1 cellular context compared by ENCODE assay signal in the genomic region with DNA sequence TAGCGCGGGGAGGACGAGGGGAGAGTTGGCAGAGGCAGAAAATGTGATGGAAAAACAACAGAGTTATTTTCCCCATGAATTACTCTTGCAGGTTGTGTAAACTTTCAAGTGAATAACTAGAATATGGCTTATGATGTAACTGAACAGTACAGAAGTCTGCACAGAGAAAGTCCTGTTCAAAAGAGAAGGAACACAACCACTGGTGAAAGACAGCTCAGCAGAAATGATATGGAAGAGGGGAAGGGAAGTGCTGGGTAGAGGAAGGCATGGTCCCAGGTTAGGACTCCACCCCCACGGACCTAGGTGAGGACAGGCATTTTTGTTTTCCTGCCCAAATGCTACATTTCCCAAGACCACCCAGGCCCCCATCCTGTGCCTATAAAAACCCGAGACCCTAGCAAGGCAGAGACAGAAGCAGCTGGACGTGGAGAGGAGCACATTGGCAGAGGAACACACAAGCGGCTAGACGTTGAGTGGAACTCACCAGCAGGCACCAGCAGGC.
TF ChIP-seq lines count a peak whose summit lies in the region.

No MANE protein-coding gene starts in this region.

TF ChIP-seq in HepG2, 621 proteins besides CTCF, POLR2A, EP300 and RAD21 (continued from another document):
- TF ChIP-seq, protein P1, sequence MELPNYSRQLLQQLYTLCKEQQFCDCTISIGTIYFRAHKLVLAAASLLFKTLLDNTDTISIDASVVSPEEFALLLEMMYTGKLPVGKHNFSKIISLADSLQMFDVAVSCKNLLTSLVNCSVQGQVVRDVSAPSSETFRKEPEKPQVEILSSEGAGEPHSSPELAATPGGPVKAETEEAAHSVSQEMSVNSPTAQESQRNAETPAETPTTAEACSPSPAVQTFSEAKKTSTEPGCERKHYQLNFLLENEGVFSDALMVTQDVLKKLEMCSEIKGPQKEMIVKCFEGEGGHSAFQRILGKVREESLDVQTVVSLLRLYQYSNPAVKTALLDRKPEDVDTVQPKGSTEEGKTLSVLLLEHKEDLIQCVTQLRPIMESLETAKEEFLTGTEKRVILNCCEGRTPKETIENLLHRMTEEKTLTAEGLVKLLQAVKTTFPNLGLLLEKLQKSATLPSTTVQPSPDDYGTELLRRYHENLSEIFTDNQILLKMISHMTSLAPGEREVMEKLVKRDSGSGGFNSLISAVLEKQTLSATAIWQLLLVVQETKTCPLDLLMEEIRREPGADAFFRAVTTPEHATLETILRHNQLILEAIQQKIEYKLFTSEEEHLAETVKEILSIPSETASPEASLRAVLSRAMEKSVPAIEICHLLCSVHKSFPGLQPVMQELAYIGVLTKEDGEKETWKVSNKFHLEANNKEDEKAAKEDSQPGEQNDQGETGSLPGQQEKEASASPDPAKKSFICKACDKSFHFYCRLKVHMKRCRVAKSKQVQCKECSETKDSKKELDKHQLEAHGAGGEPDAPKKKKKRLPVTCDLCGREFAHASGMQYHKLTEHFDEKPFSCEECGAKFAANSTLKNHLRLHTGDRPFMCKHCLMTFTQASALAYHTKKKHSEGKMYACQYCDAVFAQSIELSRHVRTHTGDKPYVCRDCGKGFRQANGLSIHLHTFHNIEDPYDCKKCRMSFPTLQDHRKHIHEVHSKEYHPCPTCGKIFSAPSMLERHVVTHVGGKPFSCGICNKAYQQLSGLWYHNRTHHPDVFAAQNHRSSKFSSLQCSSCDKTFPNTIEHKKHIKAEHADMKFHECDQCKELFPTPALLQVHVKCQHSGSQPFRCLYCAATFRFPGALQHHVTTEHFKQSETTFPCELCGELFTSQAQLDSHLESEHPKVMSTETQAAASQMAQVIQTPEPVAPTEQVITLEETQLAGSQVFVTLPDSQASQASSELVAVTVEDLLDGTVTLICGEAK (IDR thresholded peaks at IDR 0.05), result no peak
- TF ChIP-seq, protein P1 (CRISPR knock-in tag; IDR thresholded peaks at IDR 0.05), result no peak
- TF ChIP-seq RBFOX2 (IDR thresholded peaks at IDR 0.05; ENCODE audit: low read depth, low read length) (no peak), MEF2D (CRISPR knock-in tag; IDR thresholded peaks at IDR 0.05) (no peak), ZNF724P (CRISPR knock-in tag; IDR thresholded peaks at IDR 0.05; ENCODE audit: borderline replicate concordance) (no peak), ZNF563 (CRISPR knock-in tag; IDR thresholded peaks at IDR 0.05) (no peak), TP53 (CRISPR knock-in tag; conservative IDR thresholded peaks at IDR 0.05) (no peak)
- TF ChIP-seq, protein P2, sequence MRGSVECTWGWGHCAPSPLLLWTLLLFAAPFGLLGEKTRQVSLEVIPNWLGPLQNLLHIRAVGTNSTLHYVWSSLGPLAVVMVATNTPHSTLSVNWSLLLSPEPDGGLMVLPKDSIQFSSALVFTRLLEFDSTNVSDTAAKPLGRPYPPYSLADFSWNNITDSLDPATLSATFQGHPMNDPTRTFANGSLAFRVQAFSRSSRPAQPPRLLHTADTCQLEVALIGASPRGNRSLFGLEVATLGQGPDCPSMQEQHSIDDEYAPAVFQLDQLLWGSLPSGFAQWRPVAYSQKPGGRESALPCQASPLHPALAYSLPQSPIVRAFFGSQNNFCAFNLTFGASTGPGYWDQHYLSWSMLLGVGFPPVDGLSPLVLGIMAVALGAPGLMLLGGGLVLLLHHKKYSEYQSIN (CRISPR knock-in tag; IDR thresholded peaks at IDR 0.05; ENCODE audit: borderline replicate concordance), result no peak
